Comparison of ENCODE assay signal across 8 cellular contexts in genomic region chr1:169309178-169310166, GRCh38. TPM values are rescaled to one million over a fixed set of nuclear protein-coding genes. Genes with fewer than 3 reads are reported as not detected.
DNase-seq lines count a peak whose midpoint lies in the region; ATAC-seq lines count a peak whose summit lies in the region.

No MANE protein-coding gene starts in this region.

- ATAC-seq in GM18511 (IDR thresholded peaks at IDR 0.05; ENCODE audit: unreplicated experiment): peak; percentile 81
- peak; percentile 67 for ATAC-seq in GM21825 (IDR thresholded peaks at IDR 0.05; ENCODE audit: unreplicated experiment)
- peak; percentile 48 to 58 for ATAC-seq in naive B cell (ENCODE audit: low read depth in 2 of 2)

- peak; percentile 20 for DNase-seq in NCI-H526 treated with DMSO at 0.1 percent for 48 hours (lab: John Stamatoyannopoulos, UW)
- no peak for DNase-seq in naive B cell
- no peak for DNase-seq in SKM-1 treated with dmso at 0.1 percent for 144 hours (lab: John Stamatoyannopoulos, UW; ENCODE audit: unreplicated experiment)
- DNase-seq in cerebellar nuclear complex (lab: John Stamatoyannopoulos, UW): no peak
- DNase-seq in activated CD4-positive, alpha-beta T cell treated with anti-CD3 and anti-CD28 coated beads for 4 hours: no peak
- DNase-seq in stimulated activated naive CD4-positive, alpha-beta T cell treated with Interleukin-2 at 50 U/mL for 16 hours (lab: John Stamatoyannopoulos, UW): no peak

- peak overlapping the region in 2 of 6 donors; percentile 2 to 17 for H3K27ac Mint-ChIP-seq in naive B cell

- H3K27me3 Mint-ChIP-seq in naive B cell: no peaks in the 10 kb centered on the region

- peaks cover 7 to 8% (median 7%) of the 10 kb centered on the region in 3 donors for H3K4me1 Mint-ChIP-seq in naive B cell

- peak overlapping the region in 7 of 8 donors; percentile 31 to 78 (median 54) for H3K4me3 Mint-ChIP-seq in naive B cell

- H3K9me3 Mint-ChIP-seq in naive B cell: peaks cover 0 to 3% (median 0%) of the 10 kb centered on the region in 7 donors

- peaks cover 10 to 18% of the 10 kb centered on the region in 2 donors for H3K36me3 Mint-ChIP-seq in naive B cell

RNA-seq across cellular contexts. Expression of gene NME7, which starts 58.1 kb away (rescaled TPM):
- 10 to 100 TPM in 4 of 6 donors, 1 to 10 TPM in 2; 2.6 to 19.2 (median 11.0) TPM for polyA plus RNA-seq in naive B cell (ENCODE audit: low read depth in 6 of 6)

RNA-seq across cellular contexts. Expression of gene BLZF1, which starts 58.5 kb away (rescaled TPM):
- polyA plus RNA-seq in naive B cell (ENCODE audit: low read depth in 6 of 6): 10 to 100 TPM; 10.3 to 12.6 (median 11.0) TPM
